ENCODE assay signal across 8 cellular contexts in the genomic region with DNA sequence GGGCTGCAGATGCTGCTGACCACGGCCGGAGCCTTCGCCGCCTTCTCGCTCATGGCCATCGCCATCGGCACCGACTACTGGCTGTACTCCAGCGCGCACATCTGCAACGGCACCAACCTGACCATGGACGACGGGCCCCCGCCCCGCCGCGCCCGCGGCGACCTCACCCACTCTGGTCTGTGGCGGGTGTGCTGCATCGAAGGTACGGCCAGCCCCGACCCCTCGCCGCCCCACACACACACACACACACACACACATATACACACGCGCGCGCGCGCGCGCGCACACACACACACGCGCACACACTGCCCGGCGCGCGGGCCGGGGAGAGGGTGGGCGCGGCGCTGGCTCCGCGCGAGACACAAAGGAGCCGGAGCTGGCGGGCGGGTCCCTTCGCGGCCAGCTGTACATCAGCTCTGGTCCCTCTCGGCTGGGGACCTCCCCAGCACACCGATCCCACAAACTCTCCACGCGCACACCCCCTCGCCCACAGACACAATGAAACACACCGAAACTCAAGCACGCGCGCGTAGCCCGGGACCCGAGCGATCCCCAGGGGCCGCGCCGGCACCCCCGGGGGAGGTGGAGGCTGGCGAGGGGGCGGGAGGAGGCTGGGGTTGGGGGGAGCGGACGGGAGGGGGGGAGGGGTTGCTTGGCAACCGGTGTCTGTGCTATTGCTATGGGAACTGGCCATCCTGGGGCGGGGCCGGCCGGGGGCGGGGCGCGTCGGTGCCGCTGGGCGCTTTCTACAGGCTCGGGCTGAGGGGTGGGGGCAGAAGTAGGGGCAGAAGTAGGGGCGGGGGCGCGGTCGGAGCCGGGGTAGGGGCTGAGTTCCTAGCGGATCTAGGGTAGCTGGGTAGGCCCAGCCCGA. TPM values are rescaled to one million over a fixed set of nuclear protein-coding genes. Genes with fewer than 3 reads are reported as not detected.
DNase-seq lines count a peak whose midpoint lies in the region; ATAC-seq and TF ChIP-seq lines count a peak whose summit lies in the region.

No MANE protein-coding gene starts in this region.

- peak overlapping the region; percentile 59 for H3K4me3 Mint-ChIP-seq in activated CD4-positive, alpha-beta T cell treated with anti-CD3 and anti-CD28 coated beads, Interleukin-2, amount 10 ng/mL, durations not matched to agents 7 days and 5 days

- POLR2A ChIA-PET in activated CD4-positive, alpha-beta T cell treated with anti-CD3 and anti-CD28 coated beads, Interleukin-2, amount 10 ng/mL, durations not matched to agents 7 days and 5 days (lab: Charles Lee): no interaction called here

- H3K36me3 ChIP-seq in heart left ventricle: no peaks in the 10 kb centered on the region
- no peaks in the 10 kb centered on the region for H3K36me3 ChIP-seq in psoas muscle (ENCODE audit: insufficient read depth in 1 of 2, low read depth in 1 of 2)

- WGBS in heart left ventricle, 4 donors: 0 to 2% (median 1%) methylated on average over 9 to 92 of the region's 92 CpGs
- 0 to 1% (median 0%) methylated on average over 22 to 91 of the region's 92 CpGs for WGBS in psoas muscle, 3 donors

- CTCF ChIA-PET in activated CD4-positive, alpha-beta T cell treated with anti-CD3 and anti-CD28 coated beads, Interleukin-2, amount 10 ng/mL, durations not matched to agents 7 days and 5 days (lab: Charles Lee): interaction anchor here (0.6 kb wide), 2 partner anchors 285 to 1093 kb away, joined by 3 to 4 read pairs; no protein-coding TSS in a partner anchor

- peak in 1 of 5 donors; percentile 52 for DNase-seq in heart left ventricle
- DNase-seq in Right ventricle myocardium inferior (ENCODE audit: missing footprints): no peak
- DNase-seq in activated CD4-positive, alpha-beta T cell treated with anti-CD3 and anti-CD28 coated beads, Interleukin-2, amount 10 ng/mL, durations not matched to agents 7 days and 5 days: peak; percentile 24
- no peak for DNase-seq in fibroblast of villous mesenchyme (ENCODE audit: low read depth)
- DNase-seq in psoas muscle: peak in 1 of 2 donors; percentile 60
- no peak for DNase-seq in DMS153 (lab: John Stamatoyannopoulos, UW)
- no peak for DNase-seq in putamen (ENCODE audit: low spot score)

- H3K27ac Mint-ChIP-seq in activated CD4-positive, alpha-beta T cell treated with anti-CD3 and anti-CD28 coated beads, Interleukin-2, amount 10 ng/mL, durations not matched to agents 7 days and 5 days: no peak overlapping the region

- no peak for TF ChIP-seq POLR2A in heart left ventricle (IDR thresholded peaks at IDR 0.05)

- peaks cover 0 to 22% (median 8%) of the 10 kb centered on the region in 12 donors for H3K4me1 ChIP-seq in heart left ventricle
- H3K4me1 ChIP-seq in psoas muscle: peaks cover 11% of the 10 kb centered on the region

- intact Hi-C loops in heart left ventricle (cut with DNase I) (no loop called here), Right ventricle myocardium inferior (cut with DNase I) (no loop called here), psoas muscle (cut with DNase I) (no loop called here)

- peaks cover 62% of the 10 kb centered on the region for H3K27me3 Mint-ChIP-seq in activated CD4-positive, alpha-beta T cell treated with anti-CD3 and anti-CD28 coated beads, Interleukin-2, amount 10 ng/mL, durations not matched to agents 7 days and 5 days

- H3K4me1 Mint-ChIP-seq in activated CD4-positive, alpha-beta T cell treated with anti-CD3 and anti-CD28 coated beads, Interleukin-2, amount 10 ng/mL, durations not matched to agents 7 days and 5 days: peaks cover 13% of the 10 kb centered on the region

- no peaks in the 10 kb centered on the region for H3K9me3 Mint-ChIP-seq in activated CD4-positive, alpha-beta T cell treated with anti-CD3 and anti-CD28 coated beads, Interleukin-2, amount 10 ng/mL, durations not matched to agents 7 days and 5 days

- no peaks in the 10 kb centered on the region for H3K9me3 ChIP-seq in heart left ventricle
- no peaks in the 10 kb centered on the region for H3K9me3 ChIP-seq in psoas muscle

- ATAC-seq in heart left ventricle (no peak), Right ventricle myocardium inferior (no peak), psoas muscle (peak in 3 of 4 donors; percentile 34 to 66 (median 47)), HG03196 (IDR thresholded peaks at IDR 0.05; ENCODE audit: unreplicated experiment) (no peak)

- no peaks in the 10 kb centered on the region for H3K36me3 Mint-ChIP-seq in activated CD4-positive, alpha-beta T cell treated with anti-CD3 and anti-CD28 coated beads, Interleukin-2, amount 10 ng/mL, durations not matched to agents 7 days and 5 days (ENCODE audit: low read depth)

- H3K27me3 ChIP-seq in heart left ventricle (peaks cover 13 to 72% (median 48%) of the 10 kb centered on the region in 9 donors), psoas muscle (ENCODE audit: insufficient read depth in 3 of 3, low read length in 2 of 3) (peaks cover 0 to 46% (median 17%) of the 10 kb centered on the region in 3 donors)

- peak overlapping the region; percentile 1 to 51 (median 42) for H3K4me3 ChIP-seq in heart left ventricle
- H3K4me3 ChIP-seq in fibroblast of villous mesenchyme (ENCODE audit: low read depth, low read length): peak overlapping the region; percentile 23
- peak overlapping the region; percentile 58 for H3K4me3 ChIP-seq in psoas muscle

- TF ChIP-seq CTCF in heart left ventricle (IDR thresholded peaks at IDR 0.05) (no peak), fibroblast of villous mesenchyme (IDR thresholded peaks at IDR 0.05; ENCODE audit: insufficient read depth, low read depth, low read length) (no peak), psoas muscle (IDR thresholded peaks at IDR 0.05) (no peak)

- no peak overlapping the region for H3K27ac ChIP-seq in heart left ventricle
- no peak overlapping the region for H3K27ac ChIP-seq in psoas muscle

RNA-seq across cellular contexts. Expression of gene CACNG4, which starts 0.7 kb away (rescaled TPM):
- total RNA-seq in heart left ventricle: under 1 TPM in 2 of 9 donors, not detected in 7; 0.33 to 0.88 TPM
- polyA plus RNA-seq in heart left ventricle: under 1 TPM in 1 of 2 donors, not detected in 1; 0.08 TPM
- not detected for total RNA-seq in Right ventricle myocardium inferior
- total RNA-seq in activated CD4-positive, alpha-beta T cell treated with anti-CD3 and anti-CD28 coated beads, Interleukin-2, amount 10 ng/mL, durations not matched to agents 7 days and 5 days: not detected
- not detected in 2 replicates for total RNA-seq in fibroblast of villous mesenchyme
- not detected for total RNA-seq in psoas muscle
- under 1 TPM in 1 of 3 donors, not detected in 2; 0.03 TPM for polyA plus RNA-seq in psoas muscle

Comparison
In these comparisons a context has a peak if more than half of its experiments do, and no peak if none do; other contexts are left out.
1. ATAC-seq: peak in psoas muscle (3 of 4); none in heart left ventricle (0 of 4), Right ventricle myocardium inferior (single experiment) and HG03196 (single experiment).
2. Peak in every context shown above with its lines, with median percentiles within 50 percentile points of each other: H3K4me3 ChIP-seq.